Comparison of ENCODE assay signal across 24 cellular contexts in the genomic region with DNA sequence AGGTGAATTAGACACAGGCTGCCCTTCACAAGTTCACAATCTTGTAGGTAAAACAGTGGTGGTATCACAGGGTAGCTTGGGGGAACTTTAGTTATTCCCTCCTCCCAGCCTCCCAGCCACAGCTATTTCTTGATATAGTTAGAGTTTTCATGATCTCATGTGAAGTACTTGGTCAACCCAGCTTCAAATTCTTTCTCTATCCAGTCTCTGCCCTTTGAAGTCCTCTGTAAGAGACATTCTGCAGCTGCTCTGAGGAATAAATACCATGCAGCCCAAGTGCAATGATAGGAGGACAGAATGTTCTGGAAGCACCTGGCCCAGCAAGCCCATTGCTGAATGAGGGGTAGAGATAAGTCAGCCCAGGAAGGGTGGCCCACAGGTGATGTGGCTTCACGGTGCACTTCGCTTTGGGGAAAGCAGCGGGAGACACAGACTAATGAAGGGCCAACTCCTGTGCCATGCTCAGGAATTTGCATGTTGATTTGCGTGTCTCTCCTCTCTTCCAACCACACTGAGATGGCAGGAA.
"Had no signal": no experiment of that assay in that cellular context is flagged by ENCODE, and none has a peak within 500 bp of the region (broad histone marks: within the 10 kb centered on the region; RNA-seq: fewer than 3 reads in every experiment).

No MANE protein-coding gene starts in this region.

- H3K4me3 ChIP-seq: adrenal gland, neural progenitor cell, spleen, thyroid gland had no signal

- FAIRE-seq: astrocyte, colon, TTC549 had no signal

- H3K27ac ChIP-seq: adrenal gland, neural progenitor cell, spleen, thyroid gland, WERI-Rb-1 had no signal

- H3K27ac Mint-ChIP-seq: activated CD4-positive, alpha-beta T cell treated with anti-CD3 and anti-CD28 coated beads, Interleukin-2, amount 10 ng/mL, durations not matched to agents 7 days and 5 days; activated CD8-positive, alpha-beta T cell treated with anti-CD3 and anti-CD28 coated beads, Interleukin-2, amount 10 ng/mL, durations not matched to agents 7 days and 5 days; activated naive CD4-positive, alpha-beta T cell treated with anti-CD3 and anti-CD28 coated beads, Interleukin-2, amount 50 U/mL, for 72 hours; memory B cell; naive B cell; progenitor cell of endocrine pancreas had no signal

- H3K36me3 Mint-ChIP-seq: activated naive CD4-positive, alpha-beta T cell treated with anti-CD3 and anti-CD28 coated beads, Interleukin-2, amount 50 U/mL, for 72 hours; memory B cell; naive B cell; neural progenitor cell had no signal

- H3K9me3 ChIP-seq: adrenal gland, spleen, thyroid gland had no signal

- H3K4me1 ChIP-seq: adrenal gland, neural progenitor cell, spleen, thyroid gland had no signal

- DNase-seq: activated CD4-positive, alpha-beta T cell treated with anti-CD3 and anti-CD28 coated beads, Interleukin-2, amount 10 ng/mL, durations not matched to agents 7 days and 5 days; activated CD4-positive, CD25-positive, alpha-beta regulatory T cell treated with anti-CD3 and anti-CD28 coated beads, Interleukin-2, amount 50 U/mL, for 72 hours; activated CD8-positive, alpha-beta T cell treated with anti-CD3 and anti-CD28 coated beads, Interleukin-2, amount 10 ng/mL, durations not matched to agents 7 days and 5 days; adrenal gland; central memory CD4-positive, alpha-beta T cell; effector memory CD4-positive, alpha-beta T cell; foreskin melanocyte; hippocampal formation; islet precursor cell; left cardiac atrium; naive B cell; spleen; stimulated activated CD4-positive, alpha-beta T cell treated with anti-CD3 and anti-CD28 coated beads, Interleukin-4, amount 100 ng/mL, for 4 hours; stimulated activated naive CD8-positive, alpha-beta T cell treated with anti-CD3 and anti-CD28 coated beads, Interleukin-15, Interleukin-2, amounts not matched to agents 100 U/mL and 50 U/mL, for 24 hours; T-helper 1 cell; thyroid gland; WERI-Rb-1 had no signal

- H3K27me3 Mint-ChIP-seq: progenitor cell of endocrine pancreas had no signal

- H3K9me3 Mint-ChIP-seq: activated CD4-positive, alpha-beta T cell treated with anti-CD3 and anti-CD28 coated beads, Interleukin-2, amount 10 ng/mL, durations not matched to agents 7 days and 5 days; activated naive CD4-positive, alpha-beta T cell treated with anti-CD3 and anti-CD28 coated beads, Interleukin-2, amount 50 U/mL, for 72 hours; memory B cell; naive B cell had no signal

- H3K36me3 ChIP-seq: adrenal gland, neural progenitor cell, spleen, thyroid gland, WERI-Rb-1 had no signal

- H3K4me1 Mint-ChIP-seq: activated CD4-positive, alpha-beta T cell treated with anti-CD3 and anti-CD28 coated beads, Interleukin-2, amount 10 ng/mL, durations not matched to agents 7 days and 5 days had no signal

- H3K4me3 Mint-ChIP-seq: activated CD4-positive, alpha-beta T cell treated with anti-CD3 and anti-CD28 coated beads, Interleukin-2, amount 10 ng/mL, durations not matched to agents 7 days and 5 days; activated CD8-positive, alpha-beta T cell treated with anti-CD3 and anti-CD28 coated beads, Interleukin-2, amount 10 ng/mL, durations not matched to agents 7 days and 5 days; memory B cell; neural progenitor cell had no signal

- ATAC-seq: activated CD8-positive, alpha-beta T cell treated with anti-CD3 and anti-CD28 coated beads, Interleukin-2, amount 10 ng/mL, durations not matched to agents 7 days and 5 days; activated naive CD4-positive, alpha-beta T cell treated with anti-CD3 and anti-CD28 coated beads, Interleukin-2, amount 50 U/mL, for 72 hours; left cardiac atrium; stimulated activated naive CD8-positive, alpha-beta T cell treated with anti-CD3 and anti-CD28 coated beads, Interleukin-15, Interleukin-2, amounts not matched to agents 100 U/mL and 50 U/mL, for 24 hours had no signal

- H3K4me2 ChIP-seq: neural progenitor cell had no signal
